9 cellular contexts compared by ENCODE assay signal in genomic region chr5:95759634-95760033, GRCh38. TPM values are rescaled to one million over a fixed set of nuclear protein-coding genes. Genes with fewer than 3 reads are reported as not detected.
DNase-seq lines count a peak whose midpoint lies in the region; ATAC-seq, FAIRE-seq and TF ChIP-seq lines count a peak whose summit lies in the region.
"Had no signal": no experiment of that assay in that cellular context is flagged by ENCODE, and none has a peak within 500 bp of the region (broad histone marks: within the 10 kb centered on the region; RNA-seq: fewer than 3 reads in every experiment).

No MANE protein-coding gene starts in this region.

- POLR2A ChIA-PET in Caco-2 (lab: Charles Lee) = interaction anchor here (1.0 kb wide), 2 partner anchors 29 to 113 kb away, joined by 3 read pairs; partner anchors contain the start of genes RFESD and RHOBTB3

- peak overlapping the region in 2 of 4 donors; percentile 78 for H3K27ac ChIP-seq in pancreas

- H3K27me3 Mint-ChIP-seq in Caco-2 (ENCODE audit: insufficient read depth, unreplicated experiment) = no peaks in the 10 kb centered on the region
- H3K27me3 Mint-ChIP-seq: IgD-negative memory B cell had no signal

- TF ChIP-seq CTCF in Caco-2 (IDR thresholded peaks at IDR 0.05; ENCODE audit: insufficient read depth in 1 of 2, low read depth in 1 of 2, low read length in 1 of 2, severe bottlenecking in 1 of 2, unreplicated experiment in 1 of 2) (no peak), pancreas (IDR thresholded peaks at IDR 0.05) (no peak)

- no peaks in the 10 kb centered on the region for H3K9me3 Mint-ChIP-seq in Caco-2 (ENCODE audit: unreplicated experiment)
- H3K9me3 Mint-ChIP-seq: IgD-negative memory B cell had no signal

- H3K4me3 ChIP-seq in Caco-2 (ENCODE audit: low read depth, low read length) = no peak overlapping the region
- H3K4me3 ChIP-seq in pancreas = peak overlapping the region in 1 of 4 donors; percentile 5

- H3K4me3 Mint-ChIP-seq in Caco-2 (ENCODE audit: unreplicated experiment) = no peak overlapping the region

- H3K4me1 Mint-ChIP-seq in Caco-2 (ENCODE audit: low read depth, unreplicated experiment) = peaks cover 14% of the 10 kb centered on the region

- DNase-seq in Caco-2 (peak; percentile 49 to 56), NCI-H2029 (lab: John Stamatoyannopoulos, UW) (peak; percentile 83), dermis blood vessel endothelial cell (peak; percentile 20), pancreas (peak in 1 of 6 donors; percentile 38), C1 segment of cervical spinal cord (lab: John Stamatoyannopoulos, UW) (no peak), DMS 273 (lab: John Stamatoyannopoulos, UW; ENCODE audit: unreplicated experiment) (no peak)
- DNase-seq in activated CD4-positive, CD25-positive, alpha-beta regulatory T cell (lab: John Stamatoyannopoulos, UW) = no peak

- H3K36me3 ChIP-seq in Caco-2 (ENCODE audit: control insufficient read depth, insufficient read depth, low read length) (no peaks in the 10 kb centered on the region), pancreas (peaks cover 6 to 34% (median 16%) of the 10 kb centered on the region in 3 donors)

- ATAC-seq in pancreas = peak; percentile 79 to 92 (median 90)
- ATAC-seq in GM18520 (IDR thresholded peaks at IDR 0.05; ENCODE audit: unreplicated experiment) = no peak

- H3K4me1 ChIP-seq in Caco-2 (peaks cover 30% of the 10 kb centered on the region), pancreas (peaks cover 32 to 51% (median 38%) of the 10 kb centered on the region in 3 donors)

- peak overlapping the region; percentile 67 for H3K27ac Mint-ChIP-seq in Caco-2 (ENCODE audit: unreplicated experiment)

- CTCF ChIA-PET in Caco-2 (lab: Charles Lee) = interaction anchor here (1.0 to 1.1 kb wide), 2 partner anchors 21 to 113 kb away, joined by 4 read pairs; partner anchors contain the start of gene RFESD

- H3K9me3 ChIP-seq in Caco-2 (no peaks in the 10 kb centered on the region), pancreas (no peaks in the 10 kb centered on the region)

- FAIRE-seq in pancreas (lab: Jason Lieb, UNC) = peak; percentile 57

- WGBS in pancreas, 2 donors = 7 to 10% methylated on average over 2 of the region's 2 CpGs

- intact Hi-C loops in Caco-2 (cut with micrococcal nuclease; ENCODE audit: unreplicated experiment) (loop anchor here (1.0 to 2.0 kb wide), 4 partner anchors 28 to 115 kb away; partner anchors contain the start of gene RHOBTB3), pancreas (cut with DNase I) (no loop called here)

- H3K27me3 ChIP-seq in Caco-2 (replicated peaks; ENCODE audit: control insufficient read depth, insufficient read depth, low read length) (no peaks in the 10 kb centered on the region), pancreas (no peaks in the 10 kb centered on the region)

- BruUV-seq in Caco-2 (replicated peaks; lab: Mats Ljungman, UMichigan) = no TSS peak

- peaks cover 45% of the 10 kb centered on the region for H3K36me3 Mint-ChIP-seq in Caco-2 (ENCODE audit: insufficient read depth, unreplicated experiment)

RNA-seq across cellular contexts. Expression of gene RHOBTB3, which starts 28.5 kb away (rescaled TPM):
- 85.6 and 88.5 TPM in 2 replicates for total RNA-seq in Caco-2 (2022)
- 27.6 and 30.3 TPM in 2 replicates for total RNA-seq in dermis blood vessel endothelial cell
- 100 to 1,000 TPM in 3 of 6 donors, 10 to 100 TPM in 3; 59.6 to 190 (median 93.7) TPM for total RNA-seq in pancreas
- polyA plus RNA-seq in pancreas = 10 to 100 TPM; 32.5 to 54.8 TPM

Comparison
In these comparisons a context has a peak if more than half of its experiments do, and no peak if none do; other contexts are left out.
1. DNase-seq: peak in Caco-2 (2 of 2), NCI-H2029 (single experiment) and dermis blood vessel endothelial cell (single experiment); none in C1 segment of cervical spinal cord (0 of 14), DMS 273 (single experiment) and activated CD4-positive, CD25-positive, alpha-beta regulatory T cell (0 of 4).